ENCODE assay signal across 1 cellular context in genomic region chr3:194133661-194134230, GRCh38.
TF ChIP-seq lines count a peak whose summit lies in the region.

No MANE protein-coding gene starts in this region.

TF ChIP-seq in K562, 482 proteins besides CTCF, POLR2A, EP300 and RAD21 (continued from another document and continues in another):
- TF ChIP-seq, protein P1, sequence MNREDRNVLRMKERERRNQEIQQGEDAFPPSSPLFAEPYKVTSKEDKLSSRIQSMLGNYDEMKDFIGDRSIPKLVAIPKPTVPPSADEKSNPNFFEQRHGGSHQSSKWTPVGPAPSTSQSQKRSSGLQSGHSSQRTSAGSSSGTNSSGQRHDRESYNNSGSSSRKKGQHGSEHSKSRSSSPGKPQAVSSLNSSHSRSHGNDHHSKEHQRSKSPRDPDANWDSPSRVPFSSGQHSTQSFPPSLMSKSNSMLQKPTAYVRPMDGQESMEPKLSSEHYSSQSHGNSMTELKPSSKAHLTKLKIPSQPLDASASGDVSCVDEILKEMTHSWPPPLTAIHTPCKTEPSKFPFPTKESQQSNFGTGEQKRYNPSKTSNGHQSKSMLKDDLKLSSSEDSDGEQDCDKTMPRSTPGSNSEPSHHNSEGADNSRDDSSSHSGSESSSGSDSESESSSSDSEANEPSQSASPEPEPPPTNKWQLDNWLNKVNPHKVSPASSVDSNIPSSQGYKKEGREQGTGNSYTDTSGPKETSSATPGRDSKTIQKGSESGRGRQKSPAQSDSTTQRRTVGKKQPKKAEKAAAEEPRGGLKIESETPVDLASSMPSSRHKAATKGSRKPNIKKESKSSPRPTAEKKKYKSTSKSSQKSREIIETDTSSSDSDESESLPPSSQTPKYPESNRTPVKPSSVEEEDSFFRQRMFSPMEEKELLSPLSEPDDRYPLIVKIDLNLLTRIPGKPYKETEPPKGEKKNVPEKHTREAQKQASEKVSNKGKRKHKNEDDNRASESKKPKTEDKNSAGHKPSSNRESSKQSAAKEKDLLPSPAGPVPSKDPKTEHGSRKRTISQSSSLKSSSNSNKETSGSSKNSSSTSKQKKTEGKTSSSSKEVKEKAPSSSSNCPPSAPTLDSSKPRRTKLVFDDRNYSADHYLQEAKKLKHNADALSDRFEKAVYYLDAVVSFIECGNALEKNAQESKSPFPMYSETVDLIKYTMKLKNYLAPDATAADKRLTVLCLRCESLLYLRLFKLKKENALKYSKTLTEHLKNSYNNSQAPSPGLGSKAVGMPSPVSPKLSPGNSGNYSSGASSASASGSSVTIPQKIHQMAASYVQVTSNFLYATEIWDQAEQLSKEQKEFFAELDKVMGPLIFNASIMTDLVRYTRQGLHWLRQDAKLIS (CRISPR knock-in tag; IDR thresholded peaks at IDR 0.05), result no peak
- TF ChIP-seq ZNF384 (IDR thresholded peaks at IDR 0.05; ENCODE audit: low read depth, low read length) (no peak), ZNF511 (CRISPR knock-in tag; IDR thresholded peaks at IDR 0.05) (no peak), NCOA1 (IDR thresholded peaks at IDR 0.05; ENCODE audit: low read depth) (no peak), SAFB (IDR thresholded peaks at IDR 0.05; ENCODE audit: borderline replicate concordance, low read depth, low read length) (no peak), LCOR (CRISPR knock-in tag; IDR thresholded peaks at IDR 0.05) (no peak), EWSR1 (IDR thresholded peaks at IDR 0.05; ENCODE audit: borderline replicate concordance, low read depth, partially characterized antibody) (no peak), ZNF398 (CRISPR knock-in tag; IDR thresholded peaks at IDR 0.05) (no peak), TCF15 (CRISPR knock-in tag; IDR thresholded peaks at IDR 0.05) (0 out of 2 replicates have a peak, but pooled peaks have one; percentile 59), POLR2AphosphoS5 (IDR thresholded peaks at IDR 0.05; ENCODE audit: control insufficient read depth, insufficient read depth, low read depth, low read length) (no peak), CHCHD3 (CRISPR knock-in tag; IDR thresholded peaks at IDR 0.05) (no peak), SMARCE1 (IDR thresholded peaks at IDR 0.05) (peak; percentile 73; the same call in 1 of the 2 replicates), STAG1 (CRISPR knock-in tag; IDR thresholded peaks at IDR 0.05; ENCODE audit: borderline replicate concordance) (no peak), PKNOX1 (IDR thresholded peaks at IDR 0.05) (peak; percentile 80), EZH2 (IDR thresholded peaks at IDR 0.05; ENCODE audit: borderline replicate concordance, low read depth, low read length) (no peak), ZNF316 (IDR thresholded peaks at IDR 0.05) (peak; percentile 74), MEF2D (tag; conservative IDR thresholded peaks at IDR 0.05; ENCODE audit: low read depth) (no peak), SAFB2 (IDR thresholded peaks at IDR 0.05; ENCODE audit: borderline replicate concordance, low read depth, low read length, severe bottlenecking) (no peak), ILF3 (IDR thresholded peaks at IDR 0.05; ENCODE audit: borderline replicate concordance) (no peak), ETV1 (tag; conservative IDR thresholded peaks at IDR 0.05; ENCODE audit: low read depth) (peak; percentile 79), FOXA3 (CRISPR knock-in tag; conservative IDR thresholded peaks at IDR 0.05 in 1 of 2, IDR thresholded peaks at IDR 0.05 in 1 of 2) (no peak), ZNF41 (CRISPR knock-in tag; conservative IDR thresholded peaks at IDR 0.05) (no peak), BCLAF1 (IDR thresholded peaks at IDR 0.05; ENCODE audit: borderline replicate concordance in 1 of 2, control insufficient read depth in 1 of 2, low read depth in 2 of 2, low read length in 1 of 2) (no peak), FOSL1 (tag; conservative IDR thresholded peaks at IDR 0.05) (peak; percentile 36; the same call in 1 of the 2 replicates), FOXK1 (CRISPR knock-in tag; IDR thresholded peaks at IDR 0.05; ENCODE audit: borderline replicate concordance) (0 out of 2 replicates have a peak, but pooled peaks have one; percentile 10), FOS (IDR thresholded peaks at IDR 0.05; ENCODE audit: extremely low read depth, insufficient read length) (no peak), KDM1A (IDR thresholded peaks at IDR 0.05) (peak; percentile 81 to 83; a peak in 3 of 4 replicates), SMARCC2 (IDR thresholded peaks at IDR 0.05; ENCODE audit: low read depth) (0 out of 2 replicates have a peak, but pooled peaks have one; percentile 46), DDX20 (tag; IDR thresholded peaks at IDR 0.05; ENCODE audit: low read depth) (no peak), ZNF436 (CRISPR knock-in tag; IDR thresholded peaks at IDR 0.05) (no peak), ZNF224 (CRISPR knock-in tag; IDR thresholded peaks at IDR 0.05) (no peak), KLF10 (CRISPR knock-in tag; IDR thresholded peaks at IDR 0.05) (no peak), NRF1 (conservative IDR thresholded peaks at IDR 0.05 in 1 of 2, IDR thresholded peaks at IDR 0.05 in 1 of 2) (peak; percentile 48 to 65; a peak in 3 of 4 replicates), CBFA2T3 (IDR thresholded peaks at IDR 0.05) (peak; percentile 32), HDAC1 (IDR thresholded peaks at IDR 0.05) (peak in 1 of 2 experiments; percentile 66; a peak in 1 of 4 replicates)
- TF ChIP-seq, protein P2, sequence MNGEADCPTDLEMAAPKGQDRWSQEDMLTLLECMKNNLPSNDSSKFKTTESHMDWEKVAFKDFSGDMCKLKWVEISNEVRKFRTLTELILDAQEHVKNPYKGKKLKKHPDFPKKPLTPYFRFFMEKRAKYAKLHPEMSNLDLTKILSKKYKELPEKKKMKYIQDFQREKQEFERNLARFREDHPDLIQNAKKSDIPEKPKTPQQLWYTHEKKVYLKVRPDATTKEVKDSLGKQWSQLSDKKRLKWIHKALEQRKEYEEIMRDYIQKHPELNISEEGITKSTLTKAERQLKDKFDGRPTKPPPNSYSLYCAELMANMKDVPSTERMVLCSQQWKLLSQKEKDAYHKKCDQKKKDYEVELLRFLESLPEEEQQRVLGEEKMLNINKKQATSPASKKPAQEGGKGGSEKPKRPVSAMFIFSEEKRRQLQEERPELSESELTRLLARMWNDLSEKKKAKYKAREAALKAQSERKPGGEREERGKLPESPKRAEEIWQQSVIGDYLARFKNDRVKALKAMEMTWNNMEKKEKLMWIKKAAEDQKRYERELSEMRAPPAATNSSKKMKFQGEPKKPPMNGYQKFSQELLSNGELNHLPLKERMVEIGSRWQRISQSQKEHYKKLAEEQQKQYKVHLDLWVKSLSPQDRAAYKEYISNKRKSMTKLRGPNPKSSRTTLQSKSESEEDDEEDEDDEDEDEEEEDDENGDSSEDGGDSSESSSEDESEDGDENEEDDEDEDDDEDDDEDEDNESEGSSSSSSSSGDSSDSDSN (IDR thresholded peaks at IDR 0.05; ENCODE audit: borderline replicate concordance in 1 of 2, low read depth in 2 of 2, low read length in 2 of 2), result 0 out of 4 replicates have a peak, but pooled peaks of 1 of the 2 experiments have one; percentile 47
- TF ChIP-seq, protein P3, sequence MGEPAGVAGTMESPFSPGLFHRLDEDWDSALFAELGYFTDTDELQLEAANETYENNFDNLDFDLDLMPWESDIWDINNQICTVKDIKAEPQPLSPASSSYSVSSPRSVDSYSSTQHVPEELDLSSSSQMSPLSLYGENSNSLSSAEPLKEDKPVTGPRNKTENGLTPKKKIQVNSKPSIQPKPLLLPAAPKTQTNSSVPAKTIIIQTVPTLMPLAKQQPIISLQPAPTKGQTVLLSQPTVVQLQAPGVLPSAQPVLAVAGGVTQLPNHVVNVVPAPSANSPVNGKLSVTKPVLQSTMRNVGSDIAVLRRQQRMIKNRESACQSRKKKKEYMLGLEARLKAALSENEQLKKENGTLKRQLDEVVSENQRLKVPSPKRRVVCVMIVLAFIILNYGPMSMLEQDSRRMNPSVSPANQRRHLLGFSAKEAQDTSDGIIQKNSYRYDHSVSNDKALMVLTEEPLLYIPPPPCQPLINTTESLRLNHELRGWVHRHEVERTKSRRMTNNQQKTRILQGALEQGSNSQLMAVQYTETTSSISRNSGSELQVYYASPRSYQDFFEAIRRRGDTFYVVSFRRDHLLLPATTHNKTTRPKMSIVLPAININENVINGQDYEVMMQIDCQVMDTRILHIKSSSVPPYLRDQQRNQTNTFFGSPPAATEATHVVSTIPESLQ (CRISPR knock-in tag; IDR thresholded peaks at IDR 0.05), result no peak
- TF ChIP-seq, protein P4, sequence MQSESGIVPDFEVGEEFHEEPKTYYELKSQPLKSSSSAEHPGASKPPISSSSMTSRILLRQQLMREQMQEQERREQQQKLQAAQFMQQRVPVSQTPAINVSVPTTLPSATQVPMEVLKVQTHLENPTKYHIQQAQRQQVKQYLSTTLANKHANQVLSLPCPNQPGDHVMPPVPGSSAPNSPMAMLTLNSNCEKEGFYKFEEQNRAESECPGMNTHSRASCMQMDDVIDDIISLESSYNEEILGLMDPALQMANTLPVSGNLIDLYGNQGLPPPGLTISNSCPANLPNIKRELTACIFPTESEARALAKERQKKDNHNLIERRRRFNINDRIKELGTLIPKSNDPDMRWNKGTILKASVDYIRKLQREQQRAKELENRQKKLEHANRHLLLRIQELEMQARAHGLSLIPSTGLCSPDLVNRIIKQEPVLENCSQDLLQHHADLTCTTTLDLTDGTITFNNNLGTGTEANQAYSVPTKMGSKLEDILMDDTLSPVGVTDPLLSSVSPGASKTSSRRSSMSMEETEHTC (IDR thresholded peaks at IDR 0.05), result no peak
- TF ChIP-seq, protein P5, sequence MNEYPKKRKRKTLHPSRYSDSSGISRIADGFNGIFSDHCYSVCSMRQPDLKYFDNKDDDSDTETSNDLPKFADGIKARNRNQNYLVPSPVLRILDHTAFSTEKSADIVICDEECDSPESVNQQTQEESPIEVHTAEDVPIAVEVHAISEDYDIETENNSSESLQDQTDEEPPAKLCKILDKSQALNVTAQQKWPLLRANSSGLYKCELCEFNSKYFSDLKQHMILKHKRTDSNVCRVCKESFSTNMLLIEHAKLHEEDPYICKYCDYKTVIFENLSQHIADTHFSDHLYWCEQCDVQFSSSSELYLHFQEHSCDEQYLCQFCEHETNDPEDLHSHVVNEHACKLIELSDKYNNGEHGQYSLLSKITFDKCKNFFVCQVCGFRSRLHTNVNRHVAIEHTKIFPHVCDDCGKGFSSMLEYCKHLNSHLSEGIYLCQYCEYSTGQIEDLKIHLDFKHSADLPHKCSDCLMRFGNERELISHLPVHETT (CRISPR knock-in tag; conservative IDR thresholded peaks at IDR 0.05 in 1 of 2, IDR thresholded peaks at IDR 0.05 in 1 of 2), result no peak
- TF ChIP-seq, protein P6, sequence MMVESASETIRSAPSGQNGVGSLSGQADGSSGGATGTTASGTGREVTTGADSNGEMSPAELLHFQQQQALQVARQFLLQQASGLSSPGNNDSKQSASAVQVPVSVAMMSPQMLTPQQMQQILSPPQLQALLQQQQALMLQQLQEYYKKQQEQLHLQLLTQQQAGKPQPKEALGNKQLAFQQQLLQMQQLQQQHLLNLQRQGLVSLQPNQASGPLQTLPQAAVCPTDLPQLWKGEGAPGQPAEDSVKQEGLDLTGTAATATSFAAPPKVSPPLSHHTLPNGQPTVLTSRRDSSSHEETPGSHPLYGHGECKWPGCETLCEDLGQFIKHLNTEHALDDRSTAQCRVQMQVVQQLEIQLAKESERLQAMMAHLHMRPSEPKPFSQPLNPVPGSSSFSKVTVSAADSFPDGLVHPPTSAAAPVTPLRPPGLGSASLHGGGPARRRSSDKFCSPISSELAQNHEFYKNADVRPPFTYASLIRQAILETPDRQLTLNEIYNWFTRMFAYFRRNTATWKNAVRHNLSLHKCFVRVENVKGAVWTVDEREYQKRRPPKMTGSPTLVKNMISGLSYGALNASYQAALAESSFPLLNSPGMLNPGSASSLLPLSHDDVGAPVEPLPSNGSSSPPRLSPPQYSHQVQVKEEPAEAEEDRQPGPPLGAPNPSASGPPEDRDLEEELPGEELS (CRISPR knock-in tag; IDR thresholded peaks at IDR 0.05; ENCODE audit: borderline replicate concordance), result no peak
